ENCODE assay signal across 1 cellular context in the genomic region with DNA sequence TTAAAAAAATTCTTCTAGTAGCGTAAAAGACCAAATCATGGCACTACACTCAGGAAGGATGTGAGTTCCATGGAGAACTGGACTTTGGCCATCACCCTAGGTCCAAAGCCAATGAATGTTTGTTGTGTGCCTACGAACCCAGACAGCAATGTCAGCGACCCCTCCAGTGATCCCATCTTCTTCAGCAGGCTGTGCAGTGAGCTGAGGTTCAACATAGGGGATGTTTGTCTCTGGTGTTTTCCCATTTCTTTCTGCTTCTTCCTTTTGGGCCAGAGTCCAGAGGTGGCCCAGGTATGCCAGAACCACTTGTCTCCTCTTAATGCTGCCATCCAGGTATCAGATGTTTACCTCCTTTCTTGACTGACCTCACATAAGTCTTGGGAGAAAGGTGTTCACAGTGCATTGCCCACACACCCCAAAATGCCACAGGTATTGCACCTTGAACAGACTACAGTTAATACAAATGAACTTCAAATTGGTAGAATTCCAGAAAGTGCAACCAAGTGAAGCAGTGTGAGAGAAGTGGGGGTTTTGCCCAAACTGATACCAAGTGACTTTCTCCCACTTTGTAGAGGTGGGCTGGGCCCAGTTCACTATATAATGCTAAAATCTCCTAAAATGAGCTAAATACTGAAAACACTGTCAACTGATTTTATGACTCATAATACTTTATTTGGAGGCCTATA.
TF ChIP-seq lines count a peak whose summit lies in the region.

No MANE protein-coding gene starts in this region.

TF ChIP-seq in HepG2, 621 proteins besides CTCF, POLR2A, EP300 and RAD21 (continued from another document and continues in another):
- TF ChIP-seq ZNF280D (CRISPR knock-in tag; IDR thresholded peaks at IDR 0.05) (peak; percentile 30), ETV5 (CRISPR knock-in tag; IDR thresholded peaks at IDR 0.05; ENCODE audit: borderline replicate concordance) (peak; percentile 72; the same call in 1 of the 2 replicates), MED8 (CRISPR knock-in tag; IDR thresholded peaks at IDR 0.05; ENCODE audit: insufficient replicate concordance) (no peak), NR2F1 (CRISPR knock-in tag; IDR thresholded peaks at IDR 0.05) (peak; percentile 49 to 76; a peak in 3 of 4 replicates), ZNF205 (CRISPR knock-in tag; IDR thresholded peaks at IDR 0.05) (0 out of 2 replicates have a peak, but pooled peaks have one; percentile 23), FOXC1 (CRISPR knock-in tag; IDR thresholded peaks at IDR 0.05; ENCODE audit: borderline replicate concordance) (no peak), ATF2 (CRISPR knock-in tag; IDR thresholded peaks at IDR 0.05) (0 out of 2 replicates have a peak, but pooled peaks have one; percentile 42), NR2F6 (IDR thresholded peaks at IDR 0.05) (peak; percentile 57), NR2F6 (CRISPR knock-in tag; IDR thresholded peaks at IDR 0.05) (peak; percentile 86), ZBTB7A (CRISPR knock-in tag; IDR thresholded peaks at IDR 0.05) (no peak), ZNF850 (CRISPR knock-in tag; conservative IDR thresholded peaks at IDR 0.05) (no peak), ARNTL (CRISPR knock-in tag; IDR thresholded peaks at IDR 0.05) (no peak), KAT7 (CRISPR knock-in tag; IDR thresholded peaks at IDR 0.05; ENCODE audit: borderline replicate concordance) (0 out of 2 replicates have a peak, but pooled peaks have one; percentile 21), THRA (CRISPR knock-in tag; IDR thresholded peaks at IDR 0.05; ENCODE audit: borderline replicate concordance) (peak; percentile 39; the same call in 1 of the 2 replicates), REPIN1 (CRISPR knock-in tag; IDR thresholded peaks at IDR 0.05; ENCODE audit: borderline replicate concordance, low read depth) (peak; percentile 70; the same call in 1 of the 2 replicates), ZGPAT (CRISPR knock-in tag; IDR thresholded peaks at IDR 0.05) (0 out of 2 replicates have a peak, but pooled peaks have one; percentile 55), GATAD2A (CRISPR knock-in tag; IDR thresholded peaks at IDR 0.05) (peak; percentile 68), ZBED4 (CRISPR knock-in tag; IDR thresholded peaks at IDR 0.05; ENCODE audit: borderline replicate concordance) (peak; percentile 90; the same call in 1 of the 2 replicates), KDM6A (CRISPR knock-in tag; IDR thresholded peaks at IDR 0.05; ENCODE audit: low read depth) (peak; percentile 49; the same call in 1 of the 2 replicates), NBN (conservative IDR thresholded peaks at IDR 0.05) (no peak), ZBTB26 (CRISPR knock-in tag; IDR thresholded peaks at IDR 0.05; ENCODE audit: borderline replicate concordance) (0 out of 2 replicates have a peak, but pooled peaks have one; percentile 56), HDAC2 (CRISPR knock-in tag; IDR thresholded peaks at IDR 0.05) (peak; percentile 83), RFXANK (CRISPR knock-in tag; IDR thresholded peaks at IDR 0.05) (no peak), BCL6 (CRISPR knock-in tag; IDR thresholded peaks at IDR 0.05) (peak; percentile 29), ZNF124 (CRISPR knock-in tag; IDR thresholded peaks at IDR 0.05) (peak; percentile 49; the same call in 1 of the 2 replicates), YEATS2 (CRISPR knock-in tag; IDR thresholded peaks at IDR 0.05; ENCODE audit: borderline replicate concordance) (no peak), RCOR2 (CRISPR knock-in tag; IDR thresholded peaks at IDR 0.05) (peak; percentile 88), TOPORS (CRISPR knock-in tag; IDR thresholded peaks at IDR 0.05) (no peak), KDM1A (CRISPR knock-in tag; IDR thresholded peaks at IDR 0.05) (peak; percentile 81), MIXL1 (CRISPR knock-in tag; IDR thresholded peaks at IDR 0.05) (peak; percentile 76; the same call in 1 of the 2 replicates), HDAC1 (CRISPR knock-in tag; IDR thresholded peaks at IDR 0.05) (peak; percentile 56; the same call in 1 of the 2 replicates), SOX13 (IDR thresholded peaks at IDR 0.05) (no peak), SOX13 (CRISPR knock-in tag; conservative IDR thresholded peaks at IDR 0.05 in 1 of 2, IDR thresholded peaks at IDR 0.05 in 1 of 2) (peak in 1 of 2 experiments; percentile 66; a peak in 2 of 4 replicates), ZNF138 (CRISPR knock-in tag; IDR thresholded peaks at IDR 0.05; ENCODE audit: low read depth) (no peak), XRCC5 (optimal IDR thresholded peaks at IDR 0.05; ENCODE audit: low read length) (peak; percentile 49), KDM3A (CRISPR knock-in tag; IDR thresholded peaks at IDR 0.05; ENCODE audit: low read depth) (peak; percentile 44; the same call in 1 of the 2 replicates), CAMTA2 (CRISPR knock-in tag; IDR thresholded peaks at IDR 0.05; ENCODE audit: borderline replicate concordance) (no peak), ZNF230 (CRISPR knock-in tag; IDR thresholded peaks at IDR 0.05) (no peak), RBM22 (optimal IDR thresholded peaks at IDR 0.05; ENCODE audit: low read length) (peak; percentile 38), ELF3 (CRISPR knock-in tag; IDR thresholded peaks at IDR 0.05) (peak; percentile 73), ADNP (CRISPR knock-in tag; IDR thresholded peaks at IDR 0.05) (0 out of 2 replicates have a peak, but pooled peaks have one; percentile 40), CSRNP1 (CRISPR knock-in tag; IDR thresholded peaks at IDR 0.05) (no peak), ARID2 (CRISPR knock-in tag; IDR thresholded peaks at IDR 0.05; ENCODE audit: borderline replicate concordance) (0 out of 2 replicates have a peak, but pooled peaks have one; percentile 37), CC2D1A (CRISPR knock-in tag; IDR thresholded peaks at IDR 0.05) (no peak), MEF2D (CRISPR knock-in tag; IDR thresholded peaks at IDR 0.05) (0 out of 2 replicates have a peak, but pooled peaks have one; percentile 38), SIX1 (CRISPR knock-in tag; IDR thresholded peaks at IDR 0.05; ENCODE audit: borderline replicate concordance) (no peak), HOXA5 (CRISPR knock-in tag; IDR thresholded peaks at IDR 0.05) (no peak), ZNF644 (CRISPR knock-in tag; IDR thresholded peaks at IDR 0.05; ENCODE audit: low read depth) (peak; percentile 100), RXRA (CRISPR knock-in tag; IDR thresholded peaks at IDR 0.05) (peak; percentile 88; the same call in 1 of the 2 replicates), HMG20A (CRISPR knock-in tag; IDR thresholded peaks at IDR 0.05; ENCODE audit: borderline replicate concordance) (peak; percentile 51; the same call in 1 of the 2 replicates)
